15 cellular contexts compared by ENCODE assay signal in the genomic region with DNA sequence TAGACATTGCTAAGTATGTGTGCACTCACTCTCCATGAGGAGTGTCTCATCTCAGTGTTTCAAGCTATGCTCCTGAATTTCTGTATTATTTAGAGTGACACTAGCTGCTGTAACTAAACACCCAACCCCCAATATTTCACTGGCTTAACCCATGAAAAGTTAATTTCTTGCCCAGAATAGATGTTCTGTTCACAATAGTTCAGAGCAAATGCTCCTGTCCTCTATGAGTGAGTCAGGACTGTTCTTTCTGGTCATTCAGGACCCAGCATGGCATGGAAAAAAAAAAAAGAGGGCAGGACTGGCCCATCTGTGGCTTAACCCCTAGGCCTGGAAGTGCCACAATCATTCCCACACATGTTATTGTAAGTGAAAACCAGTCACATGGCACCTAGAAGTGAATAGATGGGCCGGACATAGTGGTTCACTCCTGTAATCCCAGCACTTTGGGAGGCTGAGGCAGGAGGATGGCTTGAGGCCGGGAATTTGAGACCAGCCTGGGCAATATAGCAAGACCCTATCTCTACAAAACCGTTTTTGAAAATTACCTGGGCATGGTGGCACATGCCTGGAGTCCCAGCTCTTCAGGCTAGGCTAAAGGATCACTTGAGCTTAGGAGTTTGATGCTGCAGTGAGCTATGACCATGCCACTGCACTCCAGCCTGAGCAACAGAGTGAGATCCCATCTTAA.
"Had no signal": no experiment of that assay in that cellular context is flagged by ENCODE, and none has a peak within 500 bp of the region (broad histone marks: within the 10 kb centered on the region; RNA-seq: fewer than 3 reads in every experiment).

No MANE protein-coding gene starts in this region.

- H3K36me3 ChIP-seq: gastroesophageal sphincter, ovary, transverse colon had no signal

- H3K27me3 ChIP-seq: gastroesophageal sphincter, ovary, transverse colon had no signal

- ATAC-seq: activated T-helper 17 cell treated with anti-CD3 and anti-CD28 coated beads, Interleukin-2, amount 50 U/mL, for 72 hours; gastroesophageal sphincter; left ventricle myocardium superior had no signal

- H3K27ac Mint-ChIP-seq: activated CD4-positive, alpha-beta T cell treated with anti-CD3 and anti-CD28 coated beads, Interleukin-2, amount 10 ng/mL, durations not matched to agents 7 days and 5 days; activated naive CD4-positive, alpha-beta T cell treated with anti-CD3 and anti-CD28 coated beads for 36 hours; activated T-helper 17 cell treated with anti-CD3 and anti-CD28 coated beads, Interleukin-2, amount 50 U/mL, for 72 hours; T-helper 17 cell had no signal

- H3K4me3 ChIP-seq: gastroesophageal sphincter, ovary, transverse colon had no signal

- H3K4me1 Mint-ChIP-seq: activated T-helper 17 cell treated with anti-CD3 and anti-CD28 coated beads, Interleukin-2, amount 50 U/mL, for 72 hours; T-helper 17 cell had no signal

- H3K4me1 ChIP-seq: gastroesophageal sphincter, transverse colon had no signal

- H3K27ac ChIP-seq: gastroesophageal sphincter, ovary, transverse colon had no signal

- H3K27me3 Mint-ChIP-seq: activated B cell treated with CpG ODN at 0.5 μM for 24 hours; activated CD4-positive, alpha-beta T cell treated with anti-CD3 and anti-CD28 coated beads, Interleukin-2, amount 10 ng/mL, durations not matched to agents 7 days and 5 days had no signal

- H3K4me3 Mint-ChIP-seq: activated B cell treated with CpG ODN at 0.5 μM for 24 hours; activated CD4-positive, alpha-beta T cell treated with anti-CD3 and anti-CD28 coated beads, Interleukin-2, amount 10 ng/mL, durations not matched to agents 7 days and 5 days; activated naive CD4-positive, alpha-beta T cell treated with anti-CD3 and anti-CD28 coated beads for 36 hours; activated T-helper 17 cell treated with anti-CD3 and anti-CD28 coated beads, Interleukin-2, amount 50 U/mL, for 72 hours; neural crest cell; T-helper 17 cell had no signal

- DNase-seq: activated B cell treated with CpG ODN at 0.5 μM for 24 hours; activated CD4-positive, alpha-beta T cell treated with anti-CD3 and anti-CD28 coated beads, Interleukin-2, amount 10 ng/mL, durations not matched to agents 7 days and 5 days; activated CD8-positive, alpha-beta memory T cell treated with anti-CD3 and anti-CD28 coated beads for 24 hours; activated T-cell treated with anti-CD3 and anti-CD28 coated beads for 4 hours; effector CD4-positive, alpha-beta T cell; left ventricle myocardium superior; ovary; stimulated activated naive CD4-positive, alpha-beta T cell; substantia nigra; T-helper 17 cell; transverse colon had no signal

- H3K9me3 Mint-ChIP-seq: activated B cell treated with CpG ODN at 0.5 μM for 24 hours; activated CD4-positive, alpha-beta T cell treated with anti-CD3 and anti-CD28 coated beads, Interleukin-2, amount 10 ng/mL, durations not matched to agents 7 days and 5 days; activated naive CD4-positive, alpha-beta T cell treated with anti-CD3 and anti-CD28 coated beads for 36 hours; activated T-helper 17 cell treated with anti-CD3 and anti-CD28 coated beads, Interleukin-2, amount 50 U/mL, for 72 hours; neural crest cell had no signal

- H3K9me3 ChIP-seq: gastroesophageal sphincter, ovary, transverse colon had no signal
